ENCODE assay signal across 8 cellular contexts in the genomic region with DNA sequence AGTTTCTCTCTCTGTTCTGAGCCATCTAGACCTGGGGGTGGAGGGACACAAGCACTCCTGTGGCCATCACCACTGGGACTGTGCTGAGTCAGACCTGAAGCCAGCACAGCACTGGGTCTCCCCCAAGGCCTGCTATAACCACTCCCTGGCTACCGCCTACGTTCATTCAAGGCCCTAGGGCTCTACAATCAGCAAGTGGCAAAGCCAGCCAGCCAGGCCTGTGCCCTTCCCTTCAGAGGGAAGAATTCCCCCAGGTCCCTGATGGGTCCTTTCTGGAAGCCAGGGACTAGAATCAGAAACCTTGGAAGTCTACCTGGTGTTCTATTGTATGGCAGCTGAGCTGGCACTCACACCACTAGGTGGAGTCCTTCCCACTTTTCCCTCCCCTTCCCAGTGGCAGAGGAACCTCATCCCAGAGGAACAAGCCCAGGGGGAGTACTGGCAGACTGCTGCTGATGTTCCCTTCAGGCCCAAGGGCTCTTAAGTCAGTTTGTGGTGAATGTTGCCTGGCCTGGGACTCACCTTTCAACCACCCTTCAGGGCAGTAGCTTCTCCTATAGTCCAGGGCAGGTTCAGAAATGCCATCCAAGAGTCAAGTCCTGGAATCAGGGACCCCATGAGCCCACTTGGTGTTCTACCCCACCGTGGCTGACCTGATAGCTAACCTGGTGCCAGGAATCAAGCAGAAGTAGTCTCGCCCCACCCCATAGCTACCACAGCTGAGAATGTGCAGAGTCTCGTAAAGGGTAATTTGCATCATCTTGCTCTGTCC. TPM values are rescaled to one million over a fixed set of nuclear protein-coding genes. Genes with fewer than 3 reads are reported as not detected.
A peak's percentile ranks its signal among the peaks of the same experiment; 100 is the strongest.
DNase-seq lines count a peak whose midpoint lies in the region; ATAC-seq and TF ChIP-seq lines count a peak whose summit lies in the region.

No MANE protein-coding gene starts in this region.

- ATAC-seq in GM19035 (IDR thresholded peaks at IDR 0.05; ENCODE audit: unreplicated experiment) (peak; percentile 83), IMR-90 (ENCODE audit: low read depth) (peak; percentile 89)

- no peak overlapping the region for H3K14ac ChIP-seq in IMR-90 (replicated peaks; ENCODE audit: low read depth, low read length)

- H2AK9ac ChIP-seq in IMR-90 (replicated peaks; ENCODE audit: low read depth, low read length, poor library complexity): no peak overlapping the region

- no peak overlapping the region for H2AK5ac ChIP-seq in IMR-90 (ENCODE audit: low read depth, low read length)

- H3K9me1 ChIP-seq in IMR-90 (ENCODE audit: insufficient read depth, low read length): peaks cover 12% of the 10 kb centered on the region

- H3K4ac ChIP-seq in IMR-90 (ENCODE audit: low read depth, low read length): no peak overlapping the region

- H4K91ac ChIP-seq in IMR-90 (ENCODE audit: insufficient read depth, low read depth, low read length): no peak overlapping the region

- no peak overlapping the region for H4K5ac ChIP-seq in IMR-90 (ENCODE audit: low read depth, low read length)

- TF ChIP-seq CTCF in IMR-90 (conservative IDR thresholded peaks at IDR 0.05; ENCODE audit: low read depth, low read length): peak; percentile 58
- peak; percentile 79 for TF ChIP-seq CTCF in osteoblast (IDR thresholded peaks at IDR 0.05; ENCODE audit: extremely low read depth, low read depth, low read length)

- no peak overlapping the region for H4K8ac ChIP-seq in IMR-90 (ENCODE audit: low read depth in 2 of 2, low read length in 2 of 2)

- H3K79me1 ChIP-seq in IMR-90 (ENCODE audit: low read depth in 1 of 2, low read length in 2 of 2): peaks cover 2 to 5% of the 10 kb centered on the region in 2 experiments; a peak in 2 of 4 replicates

- no peak overlapping the region for H3K23ac ChIP-seq in IMR-90 (ENCODE audit: low read depth, low read length)

- dilution Hi-C loops in IMR-90 (cut with HindIII; ENCODE audit: low sequenced_read_pairs, unreplicated experiment): no loop called here

- no peak overlapping the region for H3K56ac ChIP-seq in IMR-90 (ENCODE audit: extremely low read depth, insufficient read depth, low read length)

- DNase-seq in NCI-H146 (lab: John Stamatoyannopoulos, UW): peak; percentile 61
- DNase-seq in NCI-H146 treated with DMSO at 0.1 percent for 48 hours (lab: John Stamatoyannopoulos, UW; ENCODE audit: unreplicated experiment): no peak
- peak; percentile 46 for DNase-seq in IMR-90
- peak; percentile 63 for DNase-seq in dermis blood vessel endothelial cell
- peak; percentile 66 for DNase-seq in osteoblast (ENCODE audit: insufficient read length, low spot score, missing footprints)
- DNase-seq in amygdala (lab: John Stamatoyannopoulos, UW): no peak
- no peak for DNase-seq in G401 (ENCODE audit: low spot score)

- H2BK5ac ChIP-seq in IMR-90 (ENCODE audit: low read depth, low read length, poor library complexity, severe bottlenecking): no peak overlapping the region

- no TSS peak for BruUV-seq in IMR-90 (replicated peaks; lab: Mats Ljungman, UMichigan)

- no peak for TF ChIP-seq POLR2A in IMR-90 (IDR thresholded peaks at IDR 0.05; ENCODE audit: low read depth, low read length)

- no peak overlapping the region for H3K4me3 ChIP-seq in IMR-90 (ENCODE audit: insufficient read depth, low read depth, low read length)
- H3K4me3 ChIP-seq in osteoblast (ENCODE audit: insufficient read depth, low read length): no peak overlapping the region

- H3K36me3 ChIP-seq in IMR-90 (ENCODE audit: control insufficient read depth, insufficient read depth, low read length): no peaks in the 10 kb centered on the region
- no peaks in the 10 kb centered on the region for H3K36me3 ChIP-seq in osteoblast (ENCODE audit: insufficient read depth, low read length)

- no peak overlapping the region for H2BK20ac ChIP-seq in IMR-90 (ENCODE audit: low read depth, low read length)

- peak; percentile 66 for TF ChIP-seq RAD21 in IMR-90 (IDR thresholded peaks at IDR 0.05; ENCODE audit: low read length)

- H3K79me2 ChIP-seq in osteoblast (ENCODE audit: insufficient read depth, low read length): peaks cover 6% of the 10 kb centered on the region

- intact Hi-C loops in IMR-90 (cut with micrococcal nuclease): loop anchor here (1.0 kb wide), 1 partner anchor 208 kb away; no protein-coding TSS in a partner anchor

- no peaks in the 10 kb centered on the region for H3K4me1 ChIP-seq in IMR-90 (ENCODE audit: control insufficient read depth, insufficient read depth, low read length)
- H3K4me1 ChIP-seq in osteoblast (ENCODE audit: insufficient read depth, low read length): peaks cover 5% of the 10 kb centered on the region

- in situ Hi-C loops in IMR-90 (cut with MboI; ENCODE audit: low sequenced_read_pairs) (no loop called here), G401 (cut with HindIII; ENCODE audit: low sequenced_read_pairs) (no loop called here)

- H3K27me3 ChIP-seq in IMR-90 (ENCODE audit: control insufficient read depth, insufficient read depth, low read length) (no peaks in the 10 kb centered on the region), osteoblast (ENCODE audit: insufficient read depth, low read length) (no peaks in the 10 kb centered on the region)

- POLR2A ChIA-PET in IMR-90 (lab: Charles Lee; ENCODE audit: unreplicated experiment): no interaction called here

- H3K18ac ChIP-seq in IMR-90 (ENCODE audit: low read depth, low read length): no peak overlapping the region

- no peak overlapping the region for H3K4me2 ChIP-seq in IMR-90 (ENCODE audit: low read depth, low read length)
- H3K4me2 ChIP-seq in osteoblast (ENCODE audit: insufficient read depth, low read length): no peak overlapping the region

- peaks cover 12% of the 10 kb centered on the region for H4K20me1 ChIP-seq in IMR-90 (ENCODE audit: insufficient read depth, low read length)
- H4K20me1 ChIP-seq in osteoblast (ENCODE audit: insufficient read depth, low read length): peaks cover 34% of the 10 kb centered on the region

- no peak overlapping the region for H2BK15ac ChIP-seq in IMR-90 (ENCODE audit: low read depth, low read length)

- H2AFZ ChIP-seq in IMR-90 (replicated peaks; ENCODE audit: low read length, poor library complexity): no peak overlapping the region
- no peak overlapping the region for H2AFZ ChIP-seq in osteoblast (ENCODE audit: low read length)

- H3K9me3 ChIP-seq in IMR-90 (ENCODE audit: control insufficient read depth, insufficient read depth, low read length): no peaks in the 10 kb centered on the region
- H3K9me3 ChIP-seq in osteoblast (ENCODE audit: low read depth, low read length): no peaks in the 10 kb centered on the region

- H2BK120ac ChIP-seq in IMR-90 (ENCODE audit: low read depth, low read length): no peak overlapping the region

- 90% methylated on average over 2 of the region's 5 CpGs; no CpG with 5 or more reads in 1 of the 2 experiments for WGBS in IMR-90 (ENCODE audit: extremely low coverage in 2 of 2, insufficient read length in 1 of 2), 2 experiments

- CTCF ChIA-PET in IMR-90 (lab: Yijun Ruan, JAX): interaction anchor here (0.6 to 1.1 kb wide), 3 partner anchors 123 to 209 kb away, joined by 3 to 4 read pairs (median 3); no protein-coding TSS in a partner anchor

- no peak overlapping the region for H3K9ac ChIP-seq in IMR-90 (ENCODE audit: low read depth, low read length)

- no peak overlapping the region for H3K27ac ChIP-seq in IMR-90 (ENCODE audit: insufficient read depth, low read length)
- no peak overlapping the region for H3K27ac ChIP-seq in osteoblast (ENCODE audit: low read depth, low read length)

TF ChIP-seq in IMR-90, 13 proteins besides CTCF, POLR2A, EP300 and RAD21:
- peak; percentile 56 for TF ChIP-seq SMC3 (IDR thresholded peaks at IDR 0.05; ENCODE audit: low read depth, low read length)
- no peak for TF ChIP-seq CEBPB (IDR thresholded peaks at IDR 0.05; ENCODE audit: low read depth, low read length)
TF ChIP-seq in IMR-90: peak in this region for 1.

RNA-seq across cellular contexts. Expression of a gene that starts 20.0 kb away (rescaled TPM):
- total RNA-seq in IMR-90 (2012; rRNA removed) (3.2 and 5.6 TPM in 2 replicates), dermis blood vessel endothelial cell (12.5 and 13.8 TPM in 2 replicates), osteoblast (30.4 and 30.8 TPM in 2 replicates)
- polyA plus RNA-seq in IMR-90 (2012; rRNA removed): 1.2 and 1.7 TPM in 2 replicates
- polyA plus RNA-seq in IMR-90 (2012; cell fraction: cytosol; rRNA removed): 0.58 and 0.61 TPM in 2 replicates
- 0.95 and 4.1 TPM in 2 replicates for polyA plus RNA-seq in IMR-90 (2012; cell fraction: nucleus; rRNA removed; ENCODE audit: low replicate concordance)
- 5.2 and 7.2 TPM in 2 replicates for total RNA-seq in G401 (2014; rRNA removed; shearing (Covaris generic))

Comparison
In these comparisons a context has a peak if more than half of its experiments do, and no peak if none do; other contexts are left out.
1. DNase-seq: peak in NCI-H146 (single experiment), IMR-90 (single experiment), dermis blood vessel endothelial cell (single experiment) and osteoblast (single experiment); none in NCI-H146 treated with DMSO at 0.1 percent for 48 hours (single experiment), amygdala (0 of 56) and G401 (single experiment).